8 cellular contexts compared by ENCODE assay signal in the genomic region with DNA sequence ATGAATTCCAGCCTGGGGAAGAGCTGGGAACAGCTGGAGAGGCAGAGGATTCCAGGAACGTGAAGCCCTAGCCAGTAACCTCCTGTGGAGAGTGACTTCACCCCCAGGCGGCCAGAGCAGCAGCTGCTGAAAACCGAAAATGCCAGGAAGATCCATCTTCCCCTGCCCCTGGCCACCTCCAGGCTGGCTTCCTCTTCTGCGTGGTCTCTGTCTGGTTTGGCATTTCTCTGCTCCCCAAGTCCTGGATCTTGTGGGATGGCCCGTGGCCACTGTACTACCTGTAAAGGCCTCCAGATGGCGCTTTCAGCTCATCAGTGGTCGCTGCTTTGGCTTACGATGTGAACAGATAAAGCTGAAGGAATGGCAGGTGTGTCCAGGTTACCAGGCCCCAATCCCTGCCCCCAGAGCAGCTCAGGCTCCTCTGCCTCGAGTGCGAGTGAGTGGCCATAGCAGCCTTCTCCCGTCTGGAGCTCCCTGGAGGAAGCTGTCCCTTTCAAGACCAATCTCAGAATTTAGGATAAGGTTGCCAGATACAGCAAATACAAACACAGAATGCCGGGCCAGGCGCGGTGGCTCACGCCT. TPM values are rescaled to one million over a fixed set of nuclear protein-coding genes. Genes with fewer than 3 reads are reported as not detected.
DNase-seq lines count a peak whose midpoint lies in the region; ATAC-seq, FAIRE-seq and TF ChIP-seq lines count a peak whose summit lies in the region.

No MANE protein-coding gene starts in this region.

- DNase-seq in AG04450 (ENCODE audit: low read depth, low spot score) (peak; percentile 59), H4 (ENCODE audit: low spot score) (peak; percentile 43), NCI-H2171 treated with DMSO at 0.1 percent for 48 hours (lab: John Stamatoyannopoulos, UW) (peak; percentile 79), mammary epithelial cell (peak; percentile 69)
- DNase-seq in stimulated activated CD4-positive, alpha-beta T cell treated with anti-CD3 and anti-CD28 coated beads, Interleukin-1b, Interleukin-23, amount 100 ng/mL, for 1 hour (ENCODE audit: low read depth in 2 of 2): peak; percentile 46 to 63

- peak; percentile 92 for TF ChIP-seq CTCF in AG04450 (IDR thresholded peaks at IDR 0.05; ENCODE audit: low read depth, low read length)
- TF ChIP-seq CTCF in WI38 (IDR thresholded peaks at IDR 0.05; ENCODE audit: low read depth, low read length): peak; percentile 94
- peak; percentile 96 to 99 for TF ChIP-seq CTCF in mammary epithelial cell (conservative IDR thresholded peaks at IDR 0.05 in 1 of 2, IDR thresholded peaks at IDR 0.05 in 1 of 2; ENCODE audit: extremely low read depth in 1 of 2, insufficient read depth in 1 of 2, low read depth in 1 of 2, low read length in 2 of 2)

- WGBS in mammary epithelial cell (ENCODE audit: low coverage, missing lambda C conversion rate): 27% methylated on average over 13 of the region's 15 CpGs

- no peak overlapping the region for H3K9ac ChIP-seq in mammary epithelial cell (ENCODE audit: insufficient read depth, low read length)

- H3K9me3 ChIP-seq in AG04450 (ENCODE audit: control insufficient read depth, insufficient read depth, low read length): no peaks in the 10 kb centered on the region
- H3K9me3 ChIP-seq in mammary epithelial cell (replicated peaks; ENCODE audit: insufficient read depth, low read length): no peaks in the 10 kb centered on the region

- H4K20me1 ChIP-seq in mammary epithelial cell (ENCODE audit: insufficient read depth, low read length): no peaks in the 10 kb centered on the region

- POLR2A ChIA-PET in AG04450 (lab: Yijun Ruan, JAX): interaction anchor here (1.1 to 1.3 kb wide), 2 partner anchors 55 to 88 kb away, joined by 3 to 20 read pairs; no protein-coding TSS in a partner anchor

- dilution Hi-C loops in mammary epithelial cell (cut with HindIII; ENCODE audit: low sequenced_read_pairs): no loop called here

- FAIRE-seq in islet of Langerhans (lab: Jason Lieb, UNC): peak; percentile 88

- H3K27me3 ChIP-seq in AG04450 (ENCODE audit: control insufficient read depth, insufficient read depth, low read length) (peaks cover 37% of the 10 kb centered on the region), mammary epithelial cell (ENCODE audit: insufficient read depth, low read length) (peaks cover 3% of the 10 kb centered on the region)

- no peaks in the 10 kb centered on the region for H3K79me2 ChIP-seq in mammary epithelial cell (ENCODE audit: insufficient read depth, low read length)

- ATAC-seq in HG03039 (IDR thresholded peaks at IDR 0.05; ENCODE audit: unreplicated experiment): no peak

- H3K27ac ChIP-seq in AG04450 (ENCODE audit: low read depth, low read length) (no peak overlapping the region), mammary epithelial cell (ENCODE audit: insufficient read depth, low read depth, low read length) (no peak overlapping the region)

- no TSS peak for BruUV-seq in mammary epithelial cell (replicated peaks; lab: Mats Ljungman, UMichigan)

- intact Hi-C loops in mammary epithelial cell (cut with micrococcal nuclease): loop anchor here (1.0 to 2.0 kb wide), 5 partner anchors 56 to 319 kb away; no protein-coding TSS in a partner anchor

- H3K4me2 ChIP-seq in mammary epithelial cell (ENCODE audit: insufficient read depth, low read depth, low read length): no peak overlapping the region

- H3K4me3 ChIP-seq in AG04450 (ENCODE audit: low read depth, low read length): no peak overlapping the region
- H3K4me3 ChIP-seq in WI38 (ENCODE audit: low read depth, low read length): no peak overlapping the region
- H3K4me3 ChIP-seq in mammary epithelial cell (replicated peaks in 1 of 3; ENCODE audit: insufficient read depth in 1 of 3, low read depth in 2 of 3, low read length in 3 of 3): no peak overlapping the region

- H3K36me3 ChIP-seq in mammary epithelial cell (ENCODE audit: insufficient read depth, low read length): no peaks in the 10 kb centered on the region

- no peaks in the 10 kb centered on the region for H3K4me1 ChIP-seq in mammary epithelial cell (ENCODE audit: insufficient read depth, low read length)

- no peak overlapping the region for H2AFZ ChIP-seq in mammary epithelial cell (ENCODE audit: low read depth, low read length)

- in situ Hi-C loops in mammary epithelial cell (cut with MboI; ENCODE audit: low sequenced_read_pairs in 2 of 2): loop anchor here in 1 of 2 donors (5.0 to 25.0 kb wide), 2 partner anchors 51 to 326 kb away; a partner anchor contains a TSS

- CTCF ChIA-PET in AG04450 (lab: Charles Lee): interaction anchor here (0.5 to 7.7 kb wide), 44 partner anchors 8 to 1790 kb away, joined by 3 to 250 read pairs (median 3); a partner anchor contains a TSS
- CTCF ChIA-PET in mammary epithelial cell (lab: Charles Lee; ENCODE audit: low non-redundant PET): interaction anchor here (0.5 to 1.2 kb wide), 9 partner anchors 10 to 318 kb away, joined by 3 to 21 read pairs (median 6); no protein-coding TSS in a partner anchor

RNA-seq across cellular contexts. Expression of a gene that starts 8.7 kb away (rescaled TPM):
- polyA plus RNA-seq in AG04450 (2011; rRNA removed) (16.4 and 16.8 TPM in 2 replicates), mammary epithelial cell (12.3 TPM)
- 11.8 and 15.0 TPM in 2 replicates for polyA minus RNA-seq in AG04450 (2011; rRNA and poly(A)+ RNA removed)
- total RNA-seq in H4 (2014; rRNA removed; shearing (Covaris generic)): 2.7 and 4.0 TPM in 2 replicates
- 10 to 100 TPM; 10.2 to 25.0 TPM for total RNA-seq in mammary epithelial cell
- polyA minus RNA-seq in mammary epithelial cell: 25.1 TPM
